Comparison of ENCODE assay signal across 21 cellular contexts in genomic region chr17:5365831-5366230, GRCh38.
"Had no signal": no experiment of that assay in that cellular context is flagged by ENCODE, and none has a peak within 500 bp of the region (broad histone marks: within the 10 kb centered on the region; RNA-seq: fewer than 3 reads in every experiment).

No MANE protein-coding gene starts in this region.

- DNase-seq: activated CD4-positive, alpha-beta T cell treated with anti-CD3 and anti-CD28 coated beads for 4 hours; activated CD8-positive, alpha-beta T cell treated with anti-CD3 and anti-CD28 coated beads for 36 hours; activated naive CD4-positive, alpha-beta T cell; aorta; foreskin melanocyte; kidney glomerular epithelial cell; left ventricle myocardium superior; mesendoderm; nephron progenitor cell; occipital lobe; small intestine; stimulated activated CD4-positive, alpha-beta T cell treated with anti-CD3 and anti-CD28 coated beads, Interleukin-4, amount 100 ng/mL, for 4 hours; stimulated activated CD8-positive, alpha-beta memory T cell treated with anti-CD3 and anti-CD28 coated beads, Interleukin-4, amount 100 ng/mL, for 48 hours; stimulated activated naive CD8-positive, alpha-beta T cell treated with anti-CD3 and anti-CD28 coated beads, Interleukin-15, amount 100 ng/mL, for 72 hours; T-helper 2 cell; testis had no signal

- H3K9me3 ChIP-seq: right atrium auricular region, testis had no signal

- H3K27ac ChIP-seq: cardiac muscle cell, right atrium auricular region, testis had no signal

- H3K4me3 Mint-ChIP-seq: activated CD8-positive, alpha-beta T cell treated with anti-CD3 and anti-CD28 coated beads for 36 hours; nephron progenitor cell; stimulated activated naive CD8-positive, alpha-beta T cell treated with anti-CD3 and anti-CD28 coated beads, Interleukin-15, amount 100 ng/mL, for 72 hours had no signal

- H3K27me3 Mint-ChIP-seq: activated CD8-positive, alpha-beta T cell treated with anti-CD3 and anti-CD28 coated beads for 36 hours; progenitor cell of endocrine pancreas; stimulated activated naive CD8-positive, alpha-beta T cell treated with anti-CD3 and anti-CD28 coated beads, Interleukin-15, amount 100 ng/mL, for 72 hours had no signal

- ATAC-seq: activated CD8-positive, alpha-beta T cell treated with anti-CD3 and anti-CD28 coated beads for 36 hours; left ventricle myocardium superior; stimulated activated naive CD8-positive, alpha-beta T cell treated with anti-CD3 and anti-CD28 coated beads, Interleukin-15, amount 100 ng/mL, for 72 hours had no signal

- H3K4me3 ChIP-seq: cardiac muscle cell, right atrium auricular region, testis had no signal

- H3K4me1 ChIP-seq: right atrium auricular region, testis had no signal

- FAIRE-seq: colon, endometrium, small intestine had no signal

- H3K27ac Mint-ChIP-seq: activated CD8-positive, alpha-beta T cell treated with anti-CD3 and anti-CD28 coated beads for 36 hours; nephron progenitor cell; progenitor cell of endocrine pancreas had no signal

- H3K9me3 Mint-ChIP-seq: activated CD8-positive, alpha-beta T cell treated with anti-CD3 and anti-CD28 coated beads for 36 hours; nephron progenitor cell; stimulated activated naive CD8-positive, alpha-beta T cell treated with anti-CD3 and anti-CD28 coated beads, Interleukin-15, amount 100 ng/mL, for 72 hours had no signal

- H3K4me1 Mint-ChIP-seq: nephron progenitor cell; stimulated activated naive CD8-positive, alpha-beta T cell treated with anti-CD3 and anti-CD28 coated beads, Interleukin-15, amount 100 ng/mL, for 72 hours had no signal

- H3K27me3 ChIP-seq: cardiac muscle cell, right atrium auricular region, testis had no signal
